In the genomic region with DNA sequence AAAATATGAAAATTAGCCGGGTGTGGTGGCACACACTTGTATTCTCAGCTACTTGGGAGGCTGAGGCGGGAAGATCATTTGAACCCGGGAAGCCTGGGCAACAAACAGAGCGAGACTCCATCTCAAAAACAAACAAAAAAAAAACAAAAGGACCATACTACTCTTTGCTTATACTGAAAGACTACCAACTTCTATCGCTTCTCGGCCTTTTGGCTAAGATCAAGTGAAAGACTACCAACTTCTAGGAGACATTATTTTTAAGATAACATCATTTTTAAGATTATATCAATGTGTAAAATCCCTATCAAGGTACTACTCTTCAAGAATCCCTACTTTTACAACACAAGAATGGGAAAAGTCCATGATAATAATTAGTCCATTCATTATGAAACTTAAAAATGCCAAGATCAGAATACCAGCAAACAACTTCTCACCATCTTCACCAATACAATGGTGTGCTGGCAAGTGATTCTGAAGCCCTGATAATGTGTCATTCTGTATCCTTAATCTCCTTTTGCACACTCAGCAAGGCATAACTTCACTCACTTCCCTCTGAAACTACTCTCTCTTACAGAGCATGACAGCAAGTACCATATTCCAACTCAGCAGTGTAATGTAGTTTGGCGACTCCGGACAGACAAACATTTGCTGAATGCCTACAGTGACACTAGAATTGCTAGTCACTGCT, we compare ENCODE assay signal across 8 cellular contexts. TPM values are rescaled to one million over a fixed set of nuclear protein-coding genes. Genes with fewer than 3 reads are reported as not detected.
DNase-seq lines count a peak whose midpoint lies in the region; ATAC-seq and TF ChIP-seq lines count a peak whose summit lies in the region.

No MANE protein-coding gene starts in this region.

- H2AFZ ChIP-seq in Loucy (ENCODE audit: low read length): no peak overlapping the region

- H3K9me3 ChIP-seq in BLaER1 treated with 17β-estradiol and CSF1 and Interleukin-3, amounts not matched to agents 10 nM and 100 nM (replicated peaks in 1 of 11): no peaks in the 10 kb centered on the region
- no peaks in the 10 kb centered on the region for H3K9me3 ChIP-seq in Loucy (ENCODE audit: insufficient read depth, low read depth, low read length)
- H3K9me3 ChIP-seq in mononuclear cell (ENCODE audit: low read depth, low read length): no peaks in the 10 kb centered on the region

- H3K9ac ChIP-seq in BLaER1 treated with 17β-estradiol and CSF1 and Interleukin-3, amounts not matched to agents 10 nM and 100 nM: peak overlapping the region; percentile 93 to 100 (median 98)
- peak overlapping the region; percentile 88 for H3K9ac ChIP-seq in Loucy (ENCODE audit: low read depth, low read length, poor library complexity, severe bottlenecking)

- H4K20me1 ChIP-seq in BLaER1 treated with 17β-estradiol and CSF1 and Interleukin-3, amounts not matched to agents 10 nM and 100 nM: peaks cover 59 to 62% (median 61%) of the 10 kb centered on the region in 11 experiments
- peaks cover 61% of the 10 kb centered on the region for H4K20me1 ChIP-seq in Loucy (ENCODE audit: insufficient read depth, low read length, poor library complexity, severe bottlenecking)

- H3K27ac ChIP-seq in BLaER1 treated with 17β-estradiol and CSF1 and Interleukin-3, amounts not matched to agents 10 nM and 100 nM: peak overlapping the region; percentile 93 to 99 (median 98); a peak in 21 of 22 replicates
- H3K27ac ChIP-seq in brain microvascular endothelial cell: peak overlapping the region; percentile 97

- H3K4me1 ChIP-seq in BLaER1 treated with 17β-estradiol and CSF1 and Interleukin-3, amounts not matched to agents 10 nM and 100 nM: peaks cover 80 to 86% (median 82%) of the 10 kb centered on the region in 10 experiments
- H3K4me1 ChIP-seq in Loucy (ENCODE audit: insufficient read depth, low read length, poor library complexity, severe bottlenecking): peaks cover 71% of the 10 kb centered on the region
- peaks cover 81% of the 10 kb centered on the region for H3K4me1 ChIP-seq in mononuclear cell (ENCODE audit: insufficient read depth, low read length)

- H3K4me3 ChIP-seq in BLaER1 treated with 17β-estradiol and CSF1 and Interleukin-3, amounts not matched to agents 10 nM and 100 nM: peak overlapping the region; percentile 80 to 97 (median 90)
- H3K4me3 ChIP-seq in Loucy (ENCODE audit: low read length, poor library complexity, severe bottlenecking) (peak overlapping the region; percentile 83), brain microvascular endothelial cell (ENCODE audit: low read depth, low read length) (peak overlapping the region; percentile 98), mononuclear cell (ENCODE audit: low read length) (peak overlapping the region; percentile 94)

- no peaks in the 10 kb centered on the region for H3K9me2 ChIP-seq in Loucy (replicated peaks; ENCODE audit: low read depth, low read length)

- TF ChIP-seq CTCF in Loucy (conservative IDR thresholded peaks at IDR 0.05; ENCODE audit: low read length) (no peak), brain microvascular endothelial cell (IDR thresholded peaks at IDR 0.05; ENCODE audit: low read depth, low read length, missing control alignments) (no peak)

- peaks cover 8% of the 10 kb centered on the region; the same call in 1 of the 2 replicates for H3F3A ChIP-seq in Loucy (ENCODE audit: low read depth)

- H3K36me3 ChIP-seq in BLaER1 treated with 17β-estradiol and CSF1 and Interleukin-3, amounts not matched to agents 10 nM and 100 nM: peaks cover 0 to 21% (median 3%) of the 10 kb centered on the region in 11 experiments; a peak in 6 of 22 replicates
- H3K36me3 ChIP-seq in Loucy (ENCODE audit: insufficient read depth, low read length): no peaks in the 10 kb centered on the region
- H3K36me3 ChIP-seq in brain microvascular endothelial cell (replicated peaks): peaks cover 4% of the 10 kb centered on the region

- peaks cover 68% of the 10 kb centered on the region for H3K79me2 ChIP-seq in Loucy (ENCODE audit: insufficient read depth, low read length)

- peak overlapping the region; percentile 74 to 99 (median 88) for H3K4me2 ChIP-seq in BLaER1 treated with 17β-estradiol and CSF1 and Interleukin-3, amounts not matched to agents 10 nM and 100 nM
- peak overlapping the region; percentile 96 for H3K4me2 ChIP-seq in Loucy (ENCODE audit: low read depth, low read length, poor library complexity, severe bottlenecking)

- no peak for ATAC-seq in HG02973 (IDR thresholded peaks at IDR 0.05; ENCODE audit: unreplicated experiment)
- ATAC-seq in HG02852 (IDR thresholded peaks at IDR 0.05; ENCODE audit: unreplicated experiment): no peak
- ATAC-seq in GM19397 (IDR thresholded peaks at IDR 0.05; ENCODE audit: unreplicated experiment): no peak
- no peak for ATAC-seq in GM21825 (IDR thresholded peaks at IDR 0.05; ENCODE audit: unreplicated experiment)

- H3K27me3 ChIP-seq in BLaER1 treated with 17β-estradiol and CSF1 and Interleukin-3, amounts not matched to agents 10 nM and 100 nM: no peaks in the 10 kb centered on the region
- H3K27me3 ChIP-seq in Loucy (ENCODE audit: insufficient read depth, low read length, poor library complexity, severe bottlenecking) (no peaks in the 10 kb centered on the region), brain microvascular endothelial cell (replicated peaks) (no peaks in the 10 kb centered on the region), mononuclear cell (ENCODE audit: insufficient read depth, low read length) (no peaks in the 10 kb centered on the region)

- DNase-seq in brain microvascular endothelial cell: no peak

- in situ Hi-C loops in brain microvascular endothelial cell (cut with HindIII; ENCODE audit: low pct_ligation_motif_present, low sequenced_read_pairs): no loop called here

RNA-seq across cellular contexts. Expression of a gene that starts 1.7 kb away (rescaled TPM):
- 729 TPM for total RNA-seq in mononuclear cell
